In genomic region chr3:158094235-158094916, GRCh38 we compare ENCODE assay signal across 13 cellular contexts. TPM values are rescaled to one million over a fixed set of nuclear protein-coding genes. Genes with fewer than 3 reads are reported as not detected.
A peak's percentile ranks its signal among the peaks of the same experiment; 100 is the strongest.
DNase-seq lines count a peak whose midpoint lies in the region; ATAC-seq, FAIRE-seq and TF ChIP-seq lines count a peak whose summit lies in the region.
"Had no signal": no experiment of that assay in that cellular context is flagged by ENCODE, and none has a peak within 500 bp of the region (broad histone marks: within the 10 kb centered on the region; RNA-seq: fewer than 3 reads in every experiment).

No MANE protein-coding gene starts in this region.

- H3K36me3 Mint-ChIP-seq in Calu3 (ENCODE audit: insufficient read depth, unreplicated experiment) = peaks cover 18% of the 10 kb centered on the region

- CTCF ChIA-PET in Calu3 (lab: Charles Lee) = no interaction called here

- no peaks in the 10 kb centered on the region for H3K27me3 Mint-ChIP-seq in Calu3 (ENCODE audit: unreplicated experiment)

- peak; percentile 63 for ATAC-seq in GM18502 (IDR thresholded peaks at IDR 0.05; ENCODE audit: poor library complexity, unreplicated experiment)
- peak; percentile 36 for ATAC-seq in GM21723 (IDR thresholded peaks at IDR 0.05; ENCODE audit: unreplicated experiment)
- ATAC-seq in HG03571 (IDR thresholded peaks at IDR 0.05; ENCODE audit: unreplicated experiment) = peak; percentile 46
- no peak for ATAC-seq in mucosa of descending colon
- ATAC-seq: activated naive CD8-positive, alpha-beta T cell treated with anti-CD3 and anti-CD28 coated beads, Interleukin-2, amount 50 U/mL, for 24 hours had no signal

- no peak overlapping the region for H3K4me3 Mint-ChIP-seq in Calu3 (ENCODE audit: low read depth, unreplicated experiment)
- H3K4me3 Mint-ChIP-seq: activated naive CD8-positive, alpha-beta T cell treated with anti-CD3 and anti-CD28 coated beads, Interleukin-2, amount 50 U/mL, for 24 hours had no signal

- BruUV-seq in Calu3 (replicated peaks; lab: Mats Ljungman, UMichigan) = no TSS peak

- TF ChIP-seq CTCF in mucosa of descending colon (IDR thresholded peaks at IDR 0.05) = no peak
- no peak for TF ChIP-seq CTCF in Calu3 (IDR thresholded peaks at IDR 0.05; ENCODE audit: unreplicated experiment)

- H3K27ac Mint-ChIP-seq in Calu3 (ENCODE audit: unreplicated experiment) = no peak overlapping the region
- H3K27ac Mint-ChIP-seq: activated naive CD8-positive, alpha-beta T cell treated with anti-CD3 and anti-CD28 coated beads, Interleukin-2, amount 50 U/mL, for 24 hours had no signal

- DNase-seq in mucosa of descending colon (peak in 2 of 3 donors; percentile 25 to 44), NCI-H2081 treated with DMSO at 0.1 percent for 48 hours (lab: John Stamatoyannopoulos, UW) (no peak), HTR-8/SVneo (ENCODE audit: insufficient read length, low spot score) (no peak), NCI-H446 treated with DMSO at 0.1 percent for 48 hours (lab: John Stamatoyannopoulos, UW) (no peak), Calu3 (no peak)
- DNase-seq: activated naive CD8-positive, alpha-beta T cell treated with anti-CD3 and anti-CD28 coated beads, Interleukin-2, amount 50 U/mL, for 24 hours; sigmoid colon had no signal

- peaks cover 15% of the 10 kb centered on the region for H3K4me1 Mint-ChIP-seq in Calu3 (ENCODE audit: low read depth, unreplicated experiment)

- no peaks in the 10 kb centered on the region for H3K4me1 ChIP-seq in mucosa of descending colon (ENCODE audit: low read depth)

- no peaks in the 10 kb centered on the region for H3K9me3 ChIP-seq in mucosa of descending colon
- H3K9me3 ChIP-seq: sigmoid colon, suprapubic skin had no signal

- intact Hi-C loops in mucosa of descending colon (cut with DNase I, micrococcal nuclease) = loop anchor here in 1 of 2 donors (5.0 kb wide), 1 partner anchor 338 kb away; no protein-coding TSS in a partner anchor
- intact Hi-C loops in Calu3 (cut with micrococcal nuclease; ENCODE audit: unreplicated experiment) = no loop called here

- no peaks in the 10 kb centered on the region for H3K36me3 ChIP-seq in mucosa of descending colon (ENCODE audit: low read depth)
- H3K36me3 ChIP-seq: heart left ventricle, sigmoid colon had no signal

- no peak for FAIRE-seq in HTR-8/SVneo (lab: Jason Lieb, UNC)
- FAIRE-seq: G401.6 had no signal

- H3K4me3 ChIP-seq in mucosa of descending colon = no peak overlapping the region
- H3K4me3 ChIP-seq: sigmoid colon, suprapubic skin had no signal

- no peaks in the 10 kb centered on the region for H3K9me3 Mint-ChIP-seq in Calu3 (ENCODE audit: low read depth, unreplicated experiment)

RNA-seq across cellular contexts. Expression of gene SHOX2, which starts 11.8 kb away (rescaled TPM):
- total RNA-seq in mucosa of descending colon (under 1 TPM in 1 of 3 donors, not detected in 2; 0.87 TPM), Calu3 (2022) (11.8 and 14.7 TPM in 2 replicates)

RNA-seq across cellular contexts. Expression of gene RSRC1, which starts 15.5 kb away (rescaled TPM):
- total RNA-seq in mucosa of descending colon (10 to 100 TPM; 26.6 to 41.9 (median 29.9) TPM), Calu3 (2022) (81.3 and 82.1 TPM in 2 replicates)

Comparison
In these comparisons a context has a peak if more than half of its experiments do, and no peak if none do; other contexts are left out.
1. DNase-seq: peak in mucosa of descending colon (2 of 3); none in NCI-H2081 treated with DMSO at 0.1 percent for 48 hours (single experiment), HTR-8/SVneo (single experiment), NCI-H446 treated with DMSO at 0.1 percent for 48 hours (single experiment) and Calu3 (single experiment).